Comparison of ENCODE assay signal across 1 cellular context in the genomic region with DNA sequence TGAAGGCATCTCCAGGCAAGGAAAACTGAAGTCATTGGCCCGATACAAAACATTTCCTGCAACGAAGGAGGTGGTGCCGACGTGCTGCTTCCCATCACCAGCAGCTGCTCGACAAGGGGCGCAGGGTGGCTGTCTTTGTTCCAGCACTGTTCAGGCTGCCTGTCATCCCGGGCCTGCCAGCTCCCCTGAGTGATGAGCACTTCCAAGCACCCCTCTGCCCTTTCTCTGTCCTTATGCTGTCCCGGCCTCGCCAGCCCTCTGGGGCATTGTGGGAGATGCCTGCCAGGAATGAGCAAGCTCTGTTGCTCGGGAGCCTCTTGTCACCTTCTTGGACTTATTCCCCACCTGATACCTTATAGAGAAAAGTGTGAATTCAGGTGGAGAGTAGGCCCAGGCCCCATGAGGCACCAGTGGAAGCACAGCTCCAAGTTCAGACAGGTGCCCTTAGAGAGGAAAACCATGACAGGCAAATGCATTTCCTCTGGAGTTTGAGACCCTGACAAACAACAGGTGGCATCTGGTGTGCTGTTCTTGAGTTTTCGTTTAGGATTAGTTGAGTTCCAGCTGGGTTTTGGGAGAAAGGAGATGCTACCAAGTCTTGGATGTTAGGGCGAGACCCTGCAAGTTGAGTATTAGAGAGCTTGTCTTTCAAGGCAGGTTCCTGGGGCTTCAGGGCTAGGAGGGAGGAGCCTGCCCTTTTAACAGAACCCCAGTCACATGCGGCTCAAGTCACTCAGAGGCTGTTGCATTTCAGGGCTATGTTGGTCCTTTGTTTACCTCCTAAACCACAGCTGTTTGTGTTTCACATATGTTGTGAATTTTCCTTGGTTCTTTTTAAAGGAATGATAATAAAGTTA.
TF ChIP-seq lines count a peak whose summit lies in the region.

No MANE protein-coding gene starts in this region.

TF ChIP-seq in GM12878, 131 proteins besides CTCF, POLR2A, EP300 and RAD21:
- no peak for TF ChIP-seq RCOR1 (conservative IDR thresholded peaks at IDR 0.05; ENCODE audit: low read depth, low read length)
- no peak for TF ChIP-seq BACH1 (IDR thresholded peaks at IDR 0.05; ENCODE audit: borderline replicate concordance)
- TF ChIP-seq MTA3 (IDR thresholded peaks at IDR 0.05; ENCODE audit: borderline replicate concordance, low read length), result no peak
- TF ChIP-seq HDAC2 (IDR thresholded peaks at IDR 0.05), result no peak
- TF ChIP-seq ZNF384 (IDR thresholded peaks at IDR 0.05; ENCODE audit: borderline replicate concordance, low read depth, low read length), result no peak
- TF ChIP-seq SMC3 (IDR thresholded peaks at IDR 0.05; ENCODE audit: borderline replicate concordance, low read length), result no peak
- no peak for TF ChIP-seq POU2F2 (IDR thresholded peaks at IDR 0.05; ENCODE audit: borderline replicate concordance, low read depth, low read length)
- no peak for TF ChIP-seq MEF2A (IDR thresholded peaks at IDR 0.05; ENCODE audit: insufficient read depth, low read depth, low read length)
